Comparison of ENCODE assay signal across 9 cellular contexts in the genomic region with DNA sequence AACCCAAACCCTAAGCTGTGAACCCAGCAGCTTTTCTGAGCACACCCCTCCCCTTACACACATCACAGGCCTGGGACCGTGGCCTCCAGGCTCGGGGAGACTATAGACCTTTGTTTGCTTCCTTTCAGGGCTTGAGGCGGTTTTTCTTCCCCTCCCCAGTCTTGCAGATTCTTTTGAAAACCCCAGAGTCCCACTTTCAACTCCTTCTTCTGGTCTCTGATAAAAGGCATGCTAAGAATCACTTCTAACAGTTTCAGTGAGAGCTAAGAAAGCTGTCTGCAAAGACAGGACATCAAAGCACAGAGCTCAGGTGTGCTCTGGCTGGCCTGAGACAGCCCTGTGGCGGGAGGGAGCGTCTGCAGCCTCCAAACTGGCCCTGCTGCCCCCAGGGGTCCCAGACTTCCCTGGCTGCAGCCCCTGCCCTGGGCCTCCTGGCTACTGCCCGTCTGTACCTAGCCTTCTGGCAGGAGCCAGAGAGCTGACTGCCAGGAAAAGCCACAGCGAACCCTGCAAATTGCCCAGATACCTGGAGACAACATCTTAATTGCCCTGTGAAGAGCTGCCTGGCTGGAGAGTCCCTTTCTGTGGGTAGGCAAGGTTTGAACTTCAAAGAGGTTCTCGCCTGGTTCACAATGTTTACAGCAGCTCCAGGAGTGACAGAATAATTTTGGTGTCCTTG.
DNase-seq lines count a peak whose midpoint lies in the region; ATAC-seq and TF ChIP-seq lines count a peak whose summit lies in the region.
"Had no signal": no experiment of that assay in that cellular context is flagged by ENCODE, and none has a peak within 500 bp of the region (broad histone marks: within the 10 kb centered on the region; RNA-seq: fewer than 3 reads in every experiment).

No MANE protein-coding gene starts in this region.

- H3K36me3 Mint-ChIP-seq in activated T-helper 1 cell treated with anti-CD3 and anti-CD28 coated beads, Interleukin-12 subunit alpha, Interleukin-12 subunit beta, Interleukin-2, Interleukin-4 antibody, amounts not matched to agents 30 ng/mL and 10 ng/mL and 1 ng/mL, durations not matched to agents 14 hours and 24 hours and 36 hours (ENCODE audit: low read depth), result peaks cover 18% of the 10 kb centered on the region

- ATAC-seq in HG03521 (IDR thresholded peaks at IDR 0.05; ENCODE audit: unreplicated experiment) (peak; percentile 43), left lung (no peak)

- DNase-seq in stimulated activated CD4-positive, alpha-beta T cell treated with anti-CD3 and anti-CD28 coated beads, Interleukin-12 subunit alpha, Interleukin-12 subunit beta, amount 100 ng/mL, for 4 hours, result peak; percentile 11
- DNase-seq in stimulated activated CD4-positive, alpha-beta T cell treated with anti-CD3 and anti-CD28 coated beads, Interleukin-1b, Interleukin-23, amount 100 ng/mL, for 48 hours, result no peak
- peak; percentile 75 for DNase-seq in activated T-helper 1 cell treated with anti-CD3 and anti-CD28 coated beads, Interleukin-12 subunit alpha, Interleukin-12 subunit beta, Interleukin-2, Interleukin-4 antibody, amounts not matched to agents 30 ng/mL and 10 ng/mL and 1 ng/mL, durations not matched to agents 14 hours and 24 hours and 36 hours (ENCODE audit: low spot score)
- DNase-seq in stimulated activated CD4-positive, alpha-beta T cell treated with anti-CD3 and anti-CD28 coated beads, Interleukin-12 subunit alpha, Interleukin-12 subunit beta, amount 100 ng/mL, for 48 hours (ENCODE audit: low read depth in 2 of 3, low spot score in 1 of 3), result peak in 2 of 3 donors; percentile 21 to 22
- no peak for DNase-seq in occipital lobe (lab: John Stamatoyannopoulos, UW)
- no peak for DNase-seq in left lung
- DNase-seq in NOMO-1 treated with dmso at 0.1 percent for 144 hours (lab: John Stamatoyannopoulos, UW; ENCODE audit: unreplicated experiment), result no peak

- no peaks in the 10 kb centered on the region for H3K27me3 ChIP-seq in left lung

- no peaks in the 10 kb centered on the region for H3K36me3 ChIP-seq in left lung

- intact Hi-C loops in activated T-helper 1 cell treated with anti-CD3 and anti-CD28 coated beads, Interleukin-12 subunit alpha, Interleukin-12 subunit beta, Interleukin-2, Interleukin-4 antibody, amounts not matched to agents 30 ng/mL and 10 ng/mL and 1 ng/mL, durations not matched to agents 14 hours and 24 hours and 36 hours (cut with micrococcal nuclease), result loop anchor here (1.0 to 10.0 kb wide), 10 partner anchors 13 to 409 kb away; no protein-coding TSS in a partner anchor
- intact Hi-C loops in left lung (cut with DNase I), result no loop called here

- no peak overlapping the region for H3K4me3 ChIP-seq in left lung

- H3K27ac ChIP-seq in left lung, result no peak overlapping the region
- H3K27ac ChIP-seq: C4-2B had no signal

- H3K9me3 ChIP-seq in left lung, result peaks cover 0 to 6% of the 10 kb centered on the region in 2 donors

- no peak for TF ChIP-seq CTCF in left lung (IDR thresholded peaks at IDR 0.05)

- peaks cover 0 to 16% of the 10 kb centered on the region in 2 donors for H3K4me1 ChIP-seq in left lung

- peaks cover 90% of the 10 kb centered on the region for H3K4me1 Mint-ChIP-seq in activated T-helper 1 cell treated with anti-CD3 and anti-CD28 coated beads, Interleukin-12 subunit alpha, Interleukin-12 subunit beta, Interleukin-2, Interleukin-4 antibody, amounts not matched to agents 30 ng/mL and 10 ng/mL and 1 ng/mL, durations not matched to agents 14 hours and 24 hours and 36 hours (ENCODE audit: low read depth)

- no peaks in the 10 kb centered on the region for H3K27me3 Mint-ChIP-seq in activated T-helper 1 cell treated with anti-CD3 and anti-CD28 coated beads, Interleukin-12 subunit alpha, Interleukin-12 subunit beta, Interleukin-2, Interleukin-4 antibody, amounts not matched to agents 30 ng/mL and 10 ng/mL and 1 ng/mL, durations not matched to agents 14 hours and 24 hours and 36 hours (ENCODE audit: insufficient read depth)

- H3K9me3 Mint-ChIP-seq in activated T-helper 1 cell treated with anti-CD3 and anti-CD28 coated beads, Interleukin-12 subunit alpha, Interleukin-12 subunit beta, Interleukin-2, Interleukin-4 antibody, amounts not matched to agents 30 ng/mL and 10 ng/mL and 1 ng/mL, durations not matched to agents 14 hours and 24 hours and 36 hours, result peaks cover 4% of the 10 kb centered on the region

- H3K27ac Mint-ChIP-seq in activated T-helper 1 cell treated with anti-CD3 and anti-CD28 coated beads, Interleukin-12 subunit alpha, Interleukin-12 subunit beta, Interleukin-2, Interleukin-4 antibody, amounts not matched to agents 30 ng/mL and 10 ng/mL and 1 ng/mL, durations not matched to agents 14 hours and 24 hours and 36 hours, result peak overlapping the region; percentile 82

- peak overlapping the region; percentile 25 for H3K4me3 Mint-ChIP-seq in activated T-helper 1 cell treated with anti-CD3 and anti-CD28 coated beads, Interleukin-12 subunit alpha, Interleukin-12 subunit beta, Interleukin-2, Interleukin-4 antibody, amounts not matched to agents 30 ng/mL and 10 ng/mL and 1 ng/mL, durations not matched to agents 14 hours and 24 hours and 36 hours

Comparison
In these comparisons a context has a peak if more than half of its experiments do, and no peak if none do; other contexts are left out.
1. DNase-seq: peak in stimulated activated CD4-positive, alpha-beta T cell treated with anti-CD3 and anti-CD28 coated beads, Interleukin-12 subunit alpha, Interleukin-12 subunit beta, amount 100 ng/mL, for 4 hours (single experiment), activated T-helper 1 cell treated with anti-CD3 and anti-CD28 coated beads, Interleukin-12 subunit alpha, Interleukin-12 subunit beta, Interleukin-2, Interleukin-4 antibody, amounts not matched to agents 30 ng/mL and 10 ng/mL and 1 ng/mL, durations not matched to agents 14 hours and 24 hours and 36 hours (single experiment) and stimulated activated CD4-positive, alpha-beta T cell treated with anti-CD3 and anti-CD28 coated beads, Interleukin-12 subunit alpha, Interleukin-12 subunit beta, amount 100 ng/mL, for 48 hours (2 of 3); none in stimulated activated CD4-positive, alpha-beta T cell treated with anti-CD3 and anti-CD28 coated beads, Interleukin-1b, Interleukin-23, amount 100 ng/mL, for 48 hours (single experiment), occipital lobe (single experiment), left lung (0 of 2) and NOMO-1 treated with dmso at 0.1 percent for 144 hours (single experiment).